In the genomic region with DNA sequence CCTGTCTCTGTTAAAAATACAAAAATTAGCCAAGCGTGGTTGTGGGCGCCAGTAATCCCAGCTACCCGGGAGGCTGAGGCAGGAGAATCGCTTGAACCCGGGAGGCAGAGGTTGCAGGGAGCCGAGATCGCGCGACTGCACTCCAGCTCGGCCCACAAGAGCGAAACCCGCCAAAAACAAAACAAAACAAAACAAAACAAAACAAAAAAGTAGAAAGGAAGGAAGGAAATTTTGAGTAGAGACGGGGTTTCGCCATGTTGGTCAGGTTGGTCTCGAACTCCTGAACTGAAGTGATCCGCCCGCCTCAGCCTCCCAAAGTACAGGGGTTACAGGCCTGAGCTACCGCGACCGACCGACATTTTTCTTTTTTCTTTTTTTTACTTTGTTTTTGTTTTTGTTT, we compare ENCODE assay signal across 8 cellular contexts.
"Had no signal": no experiment of that assay in that cellular context is flagged by ENCODE, and none has a peak within 500 bp of the region (broad histone marks: within the 10 kb centered on the region; RNA-seq: fewer than 3 reads in every experiment).

No MANE protein-coding gene starts in this region.

- DNase-seq: GDM1, GF-D8 had no signal

- ATAC-seq: GM12878 had no signal

- FAIRE-seq: G401.6, GM12878, GM12891, GM12892, GM18507, GM19239 had no signal

- H3K4me3 ChIP-seq: GM12878 had no signal
